In the genomic region with DNA sequence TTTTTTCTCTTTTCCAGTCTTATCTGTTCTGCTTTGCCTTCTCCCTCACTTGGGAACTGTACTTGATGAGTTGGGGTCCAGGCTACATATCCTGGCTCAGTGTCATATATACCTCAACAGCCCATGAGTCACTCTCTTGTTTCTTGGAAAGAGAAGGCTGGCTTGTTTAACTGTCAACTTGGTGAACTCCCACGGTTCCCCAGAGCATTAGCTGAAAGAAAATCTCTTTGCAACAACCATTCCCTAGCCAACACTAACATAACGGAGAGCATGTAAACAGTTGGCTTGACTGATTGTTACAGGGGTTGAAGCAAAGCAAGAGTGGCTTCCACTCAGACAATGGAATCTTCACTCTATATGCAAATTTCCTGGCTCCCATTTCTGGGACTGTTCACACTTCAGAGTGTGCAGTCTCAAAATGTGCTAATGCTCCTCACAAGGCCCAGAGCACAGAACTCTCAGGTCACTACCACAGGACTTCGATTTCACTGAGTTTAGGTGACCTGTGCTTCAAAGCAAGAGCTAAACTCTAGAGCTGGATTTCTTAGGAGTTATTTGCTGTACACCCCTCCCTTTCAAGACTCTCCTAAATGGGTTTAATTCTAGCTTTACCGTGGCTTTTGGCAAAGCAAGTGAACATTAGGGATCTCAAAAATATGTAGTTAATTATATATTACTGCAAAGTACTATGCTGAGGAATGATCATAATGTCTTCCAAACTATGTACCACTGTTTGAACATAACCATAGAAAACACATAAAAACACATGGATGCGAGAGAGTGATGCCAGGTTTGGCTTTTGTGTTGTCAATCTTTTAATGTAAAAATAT, we compare ENCODE assay signal across 10 cellular contexts.
DNase-seq lines count a peak whose midpoint lies in the region; ATAC-seq and TF ChIP-seq lines count a peak whose summit lies in the region.
"Had no signal": no experiment of that assay in that cellular context is flagged by ENCODE, and none has a peak within 500 bp of the region (broad histone marks: within the 10 kb centered on the region; RNA-seq: fewer than 3 reads in every experiment).

No MANE protein-coding gene starts in this region.

- no peak overlapping the region for H3K4me3 Mint-ChIP-seq in MCF 10A (ENCODE audit: unreplicated experiment)
- no peak overlapping the region for H3K4me3 Mint-ChIP-seq in activated CD8-positive, alpha-beta T cell treated with anti-CD3 and anti-CD28 coated beads for 36 hours

- H3K4me3 ChIP-seq in breast epithelium (no peak overlapping the region), astrocyte of the spinal cord (ENCODE audit: low read depth, low read length) (no peak overlapping the region), aorta (ENCODE audit: low read length in 2 of 2) (no peak overlapping the region)
- H3K4me3 ChIP-seq: gastrocnemius medialis had no signal

- 26% methylated on average over 5 of the region's 5 CpGs for WGBS in aorta, 2 donors

- no peaks in the 10 kb centered on the region for H3K36me3 Mint-ChIP-seq in MCF 10A (ENCODE audit: insufficient read depth, unreplicated experiment)
- H3K36me3 Mint-ChIP-seq in activated CD8-positive, alpha-beta T cell treated with anti-CD3 and anti-CD28 coated beads for 36 hours (ENCODE audit: low read depth) = no peaks in the 10 kb centered on the region

- CTCF ChIA-PET in MCF 10A (lab: Yijun Ruan, JAX) = interaction anchor here (0.6 kb wide), 1 partner anchor 23 kb away, joined by 4 read pairs; no protein-coding TSS in a partner anchor
- CTCF ChIA-PET in activated CD8-positive, alpha-beta T cell treated with anti-CD3 and anti-CD28 coated beads for 36 hours (lab: Charles Lee) = no interaction called here

- TF ChIP-seq POLR2A in breast epithelium (IDR thresholded peaks at IDR 0.05) = no peak

- H3K9me3 ChIP-seq in breast epithelium (no peaks in the 10 kb centered on the region), aorta (ENCODE audit: control insufficient read depth, low read length) (no peaks in the 10 kb centered on the region)
- H3K9me3 ChIP-seq: gastrocnemius medialis, neutrophil had no signal

- TF ChIP-seq CTCF in MCF 10A (IDR thresholded peaks at IDR 0.05; ENCODE audit: unreplicated experiment) = no peak
- TF ChIP-seq CTCF in breast epithelium (IDR thresholded peaks at IDR 0.05) = no peak
- no peak for TF ChIP-seq CTCF in astrocyte of the spinal cord (IDR thresholded peaks at IDR 0.05; ENCODE audit: low read depth, low read length)
- no peak for TF ChIP-seq CTCF in activated CD8-positive, alpha-beta T cell treated with anti-CD3 and anti-CD28 coated beads for 36 hours (IDR thresholded peaks at IDR 0.05)

- H3K4me1 ChIP-seq in breast epithelium (no peaks in the 10 kb centered on the region), aorta (ENCODE audit: control insufficient read depth in 1 of 2, insufficient read depth in 2 of 2, low read length in 2 of 2) (peaks cover 0 to 4% of the 10 kb centered on the region in 2 donors)
- H3K4me1 ChIP-seq: gastrocnemius medialis had no signal

- peak; percentile 65 for ATAC-seq in aorta (ENCODE audit: low FRiP score)
- ATAC-seq in activated CD8-positive, alpha-beta T cell treated with anti-CD3 and anti-CD28 coated beads for 36 hours = no peak
- ATAC-seq: gastrocnemius medialis had no signal

- no TSS peak for BruUV-seq in MCF 10A (replicated peaks; lab: Mats Ljungman, UMichigan)

- H3K9me3 Mint-ChIP-seq in MCF 10A (ENCODE audit: unreplicated experiment) = no peaks in the 10 kb centered on the region
- H3K9me3 Mint-ChIP-seq in activated CD8-positive, alpha-beta T cell treated with anti-CD3 and anti-CD28 coated beads for 36 hours = peaks cover 7% of the 10 kb centered on the region

- DNase-seq in MCF 10A (ENCODE audit: unreplicated experiment) (peak; percentile 78), breast epithelium (ENCODE audit: low spot score in 2 of 2) (no peak), astrocyte of the spinal cord (ENCODE audit: low read depth, low spot score) (peak; percentile 93), islet precursor cell (peak; percentile 81), aorta (no peak), epidermal melanocyte (ENCODE audit: insufficient read length, low spot score) (no peak)
- DNase-seq in activated CD8-positive, alpha-beta T cell treated with anti-CD3 and anti-CD28 coated beads for 36 hours = no peak
- DNase-seq in stimulated activated CD4-positive, alpha-beta T cell treated with anti-CD3 and anti-CD28 coated beads, Interleukin-2, amount 100 ng/mL, for 24 hours = no peak
- DNase-seq: gastrocnemius medialis had no signal

- in situ Hi-C loops in astrocyte of the spinal cord (cut with HindIII; ENCODE audit: low sequenced_read_pairs) = no loop called here

- peaks cover 5% of the 10 kb centered on the region for H3K4me1 Mint-ChIP-seq in MCF 10A (ENCODE audit: insufficient read depth, unreplicated experiment)
- no peaks in the 10 kb centered on the region for H3K4me1 Mint-ChIP-seq in activated CD8-positive, alpha-beta T cell treated with anti-CD3 and anti-CD28 coated beads for 36 hours (ENCODE audit: low read depth)

- POLR2A ChIA-PET in MCF 10A (lab: Yijun Ruan, JAX) = interaction anchor here (0.6 to 0.9 kb wide), 2 partner anchors 9 to 707 kb away, joined by 3 read pairs; no protein-coding TSS in a partner anchor
- POLR2A ChIA-PET in activated CD8-positive, alpha-beta T cell treated with anti-CD3 and anti-CD28 coated beads for 36 hours (lab: Charles Lee) = interaction anchor here (0.5 kb wide), 1 partner anchor 289 kb away, joined by 3 read pairs; no protein-coding TSS in a partner anchor

- H3K27ac ChIP-seq in breast epithelium = no peak overlapping the region
- no peak overlapping the region for H3K27ac ChIP-seq in aorta (ENCODE audit: low read depth in 1 of 2, low read length in 2 of 2)
- H3K27ac ChIP-seq: gastrocnemius medialis, neutrophil had no signal

- no peaks in the 10 kb centered on the region for H3K27me3 Mint-ChIP-seq in MCF 10A (ENCODE audit: insufficient read depth, unreplicated experiment)
- H3K27me3 Mint-ChIP-seq in activated CD8-positive, alpha-beta T cell treated with anti-CD3 and anti-CD28 coated beads for 36 hours = no peaks in the 10 kb centered on the region

- no peaks in the 10 kb centered on the region for H3K36me3 ChIP-seq in breast epithelium
- H3K36me3 ChIP-seq in aorta (ENCODE audit: control insufficient read depth in 1 of 2, insufficient read depth in 2 of 2, low read length in 1 of 2) = no peaks in the 10 kb centered on the region
- H3K36me3 ChIP-seq: gastrocnemius medialis, neutrophil had no signal

- no peak overlapping the region for H3K27ac Mint-ChIP-seq in MCF 10A (ENCODE audit: low read depth, unreplicated experiment)
- H3K27ac Mint-ChIP-seq in activated CD8-positive, alpha-beta T cell treated with anti-CD3 and anti-CD28 coated beads for 36 hours = no peak overlapping the region

- intact Hi-C loops in MCF 10A (cut with micrococcal nuclease) (no loop called here), breast epithelium (cut with DNase I; ENCODE audit: low total_unique reads) (no loop called here), aorta (cut with DNase I) (no loop called here)
- intact Hi-C loops in activated CD8-positive, alpha-beta T cell treated with anti-CD3 and anti-CD28 coated beads for 36 hours (cut with micrococcal nuclease) = no loop called here

- H3K27me3 ChIP-seq in breast epithelium (no peaks in the 10 kb centered on the region), aorta (ENCODE audit: control insufficient read depth in 1 of 2, insufficient read depth in 2 of 2, low read length in 1 of 2) (no peaks in the 10 kb centered on the region)
- H3K27me3 ChIP-seq: gastrocnemius medialis, neutrophil had no signal

Comparison
In these comparisons a context has a peak if more than half of its experiments do, and no peak if none do; other contexts are left out.
1. DNase-seq: peak in MCF 10A (single experiment), astrocyte of the spinal cord (single experiment) and islet precursor cell (single experiment); none in breast epithelium (0 of 2), aorta (0 of 2), activated CD8-positive, alpha-beta T cell treated with anti-CD3 and anti-CD28 coated beads for 36 hours (single experiment), stimulated activated CD4-positive, alpha-beta T cell treated with anti-CD3 and anti-CD28 coated beads, Interleukin-2, amount 100 ng/mL, for 24 hours (0 of 2) and epidermal melanocyte (single experiment).